ENCODE assay signal across 38 cellular contexts in genomic region chr2:120155308-120155707, GRCh38.
"Had no signal": no experiment of that assay in that cellular context is flagged by ENCODE, and none has a peak within 500 bp of the region (broad histone marks: within the 10 kb centered on the region; RNA-seq: fewer than 3 reads in every experiment).

No MANE protein-coding gene starts in this region.

- H3K9me3 Mint-ChIP-seq: activated T-helper 17 cell treated with anti-CD3 and anti-CD28 coated beads, Interleukin-2, amount 50 U/mL, for 72 hours; central memory CD8-positive, alpha-beta T cell had no signal

- H3K4me3 ChIP-seq: adrenal gland, ascending aorta, body of pancreas, breast epithelium, cardiac muscle cell had no signal

- H3K4me1 Mint-ChIP-seq: activated naive CD4-positive, alpha-beta T cell treated with anti-CD3 and anti-CD28 coated beads, Interleukin-2, amount 10 ng/mL, durations not matched to agents 7 days and 5 days; activated naive CD4-positive, alpha-beta T cell treated with anti-CD3 and anti-CD28 coated beads, Interleukin-2, amount 50 U/mL, for 24 hours; activated naive CD8-positive, alpha-beta T cell treated with anti-CD3 and anti-CD28 coated beads for 36 hours; activated naive CD8-positive, alpha-beta T cell treated with anti-CD3 and anti-CD28 coated beads, Interleukin-2, amount 10 ng/mL, durations not matched to agents 7 days and 5 days; activated naive CD8-positive, alpha-beta T cell treated with anti-CD3 and anti-CD28 coated beads, Interleukin-2, amount 50 U/mL, for 24 hours; activated T-helper 17 cell treated with anti-CD3 and anti-CD28 coated beads, Interleukin-2, amount 50 U/mL, for 72 hours; brain; central memory CD8-positive, alpha-beta T cell had no signal

- H3K27me3 Mint-ChIP-seq: activated naive CD4-positive, alpha-beta T cell treated with anti-CD3 and anti-CD28 coated beads, Interleukin-2, amount 10 ng/mL, durations not matched to agents 7 days and 5 days; activated naive CD4-positive, alpha-beta T cell treated with anti-CD3 and anti-CD28 coated beads, Interleukin-2, amount 50 U/mL, for 24 hours; activated naive CD8-positive, alpha-beta T cell; activated naive CD8-positive, alpha-beta T cell treated with anti-CD3 and anti-CD28 coated beads for 36 hours; activated naive CD8-positive, alpha-beta T cell treated with anti-CD3 and anti-CD28 coated beads, Interleukin-2, amount 10 ng/mL, durations not matched to agents 7 days and 5 days; activated naive CD8-positive, alpha-beta T cell treated with anti-CD3 and anti-CD28 coated beads, Interleukin-2, amount 50 U/mL, for 24 hours; activated T-cell treated with anti-CD3 and anti-CD28 coated beads, Interleukin-2, amount 50 U/mL, for 24 hours; activated T-helper 17 cell treated with anti-CD3 and anti-CD28 coated beads, Interleukin-2, amount 50 U/mL, for 72 hours; brain; central memory CD8-positive, alpha-beta T cell had no signal

- H3K27ac ChIP-seq: adrenal gland, ascending aorta, body of pancreas, brain microvascular endothelial cell, breast epithelium, cardiac muscle cell had no signal

- ATAC-seq: activated naive CD4-positive, alpha-beta T cell treated with anti-CD3 and anti-CD28 coated beads, Interleukin-2, amount 50 U/mL, for 72 hours; activated naive CD8-positive, alpha-beta T cell treated with anti-CD3 and anti-CD28 coated beads, Interleukin-2, amount 50 U/mL, for 24 hours; activated T-cell treated with anti-CD3 and anti-CD28 coated beads, Interleukin-2, amount 50 U/mL, for 4 hours; activated T-cell treated with anti-CD3 and anti-CD28 coated beads, Interleukin-2, amount 50 U/mL, for 72 hours; activated T-helper 17 cell treated with anti-CD3 and anti-CD28 coated beads, Interleukin-2, amount 50 U/mL, for 72 hours; body of pancreas had no signal

- H3K36me3 ChIP-seq: adrenal gland, brain microvascular endothelial cell, breast epithelium had no signal

- DNase-seq: activated effector memory CD4-positive, alpha-beta T cell treated with anti-CD3 and anti-CD28 coated beads, Interleukin-2, amount 50 U/mL, for 16 hours; activated effector memory CD4-positive, alpha-beta T cell treated with Interleukin-2 at 50 U/mL for 16 hours; activated gamma-delta T cell; activated gamma-delta T cell treated with Interleukin-2 at 50 U/mL for 16 hours; activated naive CD4-positive, alpha-beta T cell; activated naive CD4-positive, alpha-beta T cell treated with anti-CD3 and anti-CD28 coated beads for 36 hours; activated naive CD4-positive, alpha-beta T cell treated with anti-CD3 and anti-CD28 coated beads, Interleukin-2, amount 10 ng/mL, durations not matched to agents 7 days and 5 days; activated naive CD4-positive, alpha-beta T cell treated with anti-CD3 and anti-CD28 coated beads, Interleukin-2, amount 50 U/mL, for 16 hours; activated naive CD4-positive, alpha-beta T cell treated with Interleukin-2 at 50 U/mL for 16 hours; activated naive CD8-positive, alpha-beta T cell treated with anti-CD3 and anti-CD28 coated beads for 36 hours; activated naive CD8-positive, alpha-beta T cell treated with anti-CD3 and anti-CD28 coated beads, Interleukin-2, amount 10 ng/mL, durations not matched to agents 7 days and 5 days; activated naive CD8-positive, alpha-beta T cell treated with anti-CD3 and anti-CD28 coated beads, Interleukin-2, amount 50 U/mL, for 24 hours; activated T-cell treated with anti-CD3 and anti-CD28 coated beads, Interleukin-2, amount 50 U/mL, for 1 hour; activated T-cell treated with anti-CD3 and anti-CD28 coated beads, Interleukin-2, amount 50 U/mL, for 24 hours; activated T-cell treated with anti-CD3 and anti-CD28 coated beads, Interleukin-2, amount 50 U/mL, for 4 hours; activated T-cell treated with anti-CD3 and anti-CD28 coated beads, Interleukin-2, amount 50 U/mL, for 48 hours; activated T-cell treated with anti-CD3 and anti-CD28 coated beads, Interleukin-2, amount 50 U/mL, for 72 hours; adrenal gland; amniotic stem cell; amygdala; anterior cingulate cortex; aorta; body of pancreas; brain microvascular endothelial cell; caudate nucleus; central memory CD4-positive, alpha-beta T cell; cerebellar nuclear complex had no signal

- H3K4me1 ChIP-seq: adrenal gland, ascending aorta, body of pancreas, breast epithelium had no signal

- H3K4me3 Mint-ChIP-seq: activated naive CD4-positive, alpha-beta T cell treated with anti-CD3 and anti-CD28 coated beads for 36 hours; activated naive CD4-positive, alpha-beta T cell treated with anti-CD3 and anti-CD28 coated beads, Interleukin-2, amount 10 ng/mL, durations not matched to agents 7 days and 5 days; activated naive CD4-positive, alpha-beta T cell treated with anti-CD3 and anti-CD28 coated beads, Interleukin-2, amount 50 U/mL, for 24 hours; activated naive CD8-positive, alpha-beta T cell; activated naive CD8-positive, alpha-beta T cell treated with anti-CD3 and anti-CD28 coated beads for 36 hours; activated naive CD8-positive, alpha-beta T cell treated with anti-CD3 and anti-CD28 coated beads, Interleukin-2, amount 10 ng/mL, durations not matched to agents 7 days and 5 days; activated naive CD8-positive, alpha-beta T cell treated with anti-CD3 and anti-CD28 coated beads, Interleukin-2, amount 50 U/mL, for 24 hours; activated T-cell treated with anti-CD3 and anti-CD28 coated beads, Interleukin-2, amount 50 U/mL, for 24 hours; activated T-cell treated with anti-CD3 and anti-CD28 coated beads, Interleukin-2, amount 50 U/mL, for 4 hours; activated T-cell treated with anti-CD3 and anti-CD28 coated beads, Interleukin-2, amount 50 U/mL, for 72 hours; activated T-helper 1 cell treated with anti-CD3 and anti-CD28 coated beads, Interleukin-12 subunit alpha, Interleukin-12 subunit beta, Interleukin-2, Interleukin-4 antibody, amounts not matched to agents 30 ng/mL and 10 ng/mL and 1 ng/mL, durations not matched to agents 14 hours and 24 hours and 36 hours; activated T-helper 17 cell treated with anti-CD3 and anti-CD28 coated beads, Interleukin-2, amount 50 U/mL, for 72 hours; brain; central memory CD8-positive, alpha-beta T cell had no signal

- H3K27ac Mint-ChIP-seq: activated naive CD4-positive, alpha-beta T cell treated with anti-CD3 and anti-CD28 coated beads for 36 hours; activated naive CD4-positive, alpha-beta T cell treated with anti-CD3 and anti-CD28 coated beads, Interleukin-2, amount 10 ng/mL, durations not matched to agents 7 days and 5 days; activated naive CD4-positive, alpha-beta T cell treated with anti-CD3 and anti-CD28 coated beads, Interleukin-2, amount 50 U/mL, for 24 hours; activated naive CD4-positive, alpha-beta T cell treated with anti-CD3 and anti-CD28 coated beads, Interleukin-2, amount 50 U/mL, for 72 hours; activated naive CD8-positive, alpha-beta T cell; activated naive CD8-positive, alpha-beta T cell treated with anti-CD3 and anti-CD28 coated beads for 36 hours; activated naive CD8-positive, alpha-beta T cell treated with anti-CD3 and anti-CD28 coated beads, Interleukin-2, amount 10 ng/mL, durations not matched to agents 7 days and 5 days; activated naive CD8-positive, alpha-beta T cell treated with anti-CD3 and anti-CD28 coated beads, Interleukin-2, amount 50 U/mL, for 24 hours; activated T-cell treated with anti-CD3 and anti-CD28 coated beads, Interleukin-2, amount 50 U/mL, for 24 hours; activated T-cell treated with anti-CD3 and anti-CD28 coated beads, Interleukin-2, amount 50 U/mL, for 72 hours; activated T-helper 1 cell treated with anti-CD3 and anti-CD28 coated beads, Interleukin-12 subunit alpha, Interleukin-12 subunit beta, Interleukin-2, Interleukin-4 antibody, amounts not matched to agents 30 ng/mL and 10 ng/mL and 1 ng/mL, durations not matched to agents 14 hours and 24 hours and 36 hours; activated T-helper 17 cell treated with anti-CD3 and anti-CD28 coated beads, Interleukin-2, amount 50 U/mL, for 72 hours; activated T-helper 2 cell treated with anti-CD3 and anti-CD28 coated beads, Interferon-gamma antibody, Interleukin-2, Interleukin-4, amounts not matched to agents 10 μg/mL and 5 μg/mL and 100 μg/mL, durations not matched to agents 14 hours and 24 hours and 36 hours; brain had no signal
